In genomic region chr6:5946701-5947100, GRCh38 we compare ENCODE assay signal across 8 cellular contexts.
"Had no signal": no experiment of that assay in that cellular context is flagged by ENCODE, and none has a peak within 500 bp of the region (broad histone marks: within the 10 kb centered on the region; RNA-seq: fewer than 3 reads in every experiment).

No MANE protein-coding gene starts in this region.

- DNase-seq: GDM1, GF-D8 had no signal

- FAIRE-seq: G401.6, GM12878, GM12891, GM12892, GM18507, GM19239 had no signal

- ATAC-seq: GM12878 had no signal

- H3K4me3 ChIP-seq: GM12878 had no signal
